11 cellular contexts compared by ENCODE assay signal in genomic region chr2:11456251-11456650, GRCh38.
"Had no signal": no experiment of that assay in that cellular context is flagged by ENCODE, and none has a peak within 500 bp of the region (broad histone marks: within the 10 kb centered on the region; RNA-seq: fewer than 3 reads in every experiment).

No MANE protein-coding gene starts in this region.

- ATAC-seq: activated CD8-positive, alpha-beta memory T cell treated with anti-CD3 and anti-CD28 coated beads, Interleukin-2, amount 10 ng/mL, durations not matched to agents 7 days and 5 days; activated T-cell treated with anti-CD3 and anti-CD28 coated beads, Interleukin-2, amount 50 U/mL, for 4 hours; upper lobe of right lung had no signal

- H3K27me3 ChIP-seq: cardiac muscle cell, upper lobe of right lung had no signal

- H3K27ac Mint-ChIP-seq: activated B cell treated with CpG ODN at 0.5 μM for 24 hours; activated CD4-positive, alpha-beta T cell treated with anti-CD3 and anti-CD28 coated beads, Interleukin-2, amount 10 ng/mL, durations not matched to agents 7 days and 5 days; nephron had no signal

- DNase-seq: activated B cell treated with CpG ODN at 0.5 μM for 24 hours; activated CD4-positive, alpha-beta T cell treated with anti-CD3 and anti-CD28 coated beads, Interleukin-2, amount 10 ng/mL, durations not matched to agents 7 days and 5 days; activated CD8-positive, alpha-beta memory T cell treated with anti-CD3 and anti-CD28 coated beads, Interleukin-2, amount 10 ng/mL, durations not matched to agents 7 days and 5 days; activated gamma-delta T cell treated with Interleukin-2 at 50 U/mL for 16 hours; activated T-cell treated with anti-CD3 and anti-CD28 coated beads, Interleukin-2, amount 50 U/mL, for 4 hours; foreskin melanocyte; stimulated activated CD4-positive, alpha-beta T cell treated with anti-CD3 and anti-CD28 coated beads, Interleukin-2, amount 100 ng/mL, for 48 hours; stimulated activated naive CD4-positive, alpha-beta T cell treated with Interleukin-2 at 50 U/mL for 16 hours; upper lobe of right lung had no signal

- H3K9me3 Mint-ChIP-seq: activated B cell treated with CpG ODN at 0.5 μM for 24 hours; activated CD4-positive, alpha-beta T cell treated with anti-CD3 and anti-CD28 coated beads, Interleukin-2, amount 10 ng/mL, durations not matched to agents 7 days and 5 days; activated T-cell treated with anti-CD3 and anti-CD28 coated beads, Interleukin-2, amount 50 U/mL, for 4 hours; nephron had no signal

- H3K4me1 Mint-ChIP-seq: activated B cell treated with CpG ODN at 0.5 μM for 24 hours had no signal

- H3K4me3 Mint-ChIP-seq: activated B cell treated with CpG ODN at 0.5 μM for 24 hours; activated CD4-positive, alpha-beta T cell treated with anti-CD3 and anti-CD28 coated beads, Interleukin-2, amount 10 ng/mL, durations not matched to agents 7 days and 5 days; activated CD8-positive, alpha-beta memory T cell treated with anti-CD3 and anti-CD28 coated beads, Interleukin-2, amount 10 ng/mL, durations not matched to agents 7 days and 5 days; activated T-cell treated with anti-CD3 and anti-CD28 coated beads, Interleukin-2, amount 50 U/mL, for 4 hours; nephron had no signal

- H3K27ac ChIP-seq: cardiac muscle cell, upper lobe of right lung had no signal

- H3K9me3 ChIP-seq: upper lobe of right lung had no signal

- H3K27me3 Mint-ChIP-seq: activated B cell treated with CpG ODN at 0.5 μM for 24 hours; activated CD4-positive, alpha-beta T cell treated with anti-CD3 and anti-CD28 coated beads, Interleukin-2, amount 10 ng/mL, durations not matched to agents 7 days and 5 days; activated CD8-positive, alpha-beta memory T cell treated with anti-CD3 and anti-CD28 coated beads, Interleukin-2, amount 10 ng/mL, durations not matched to agents 7 days and 5 days had no signal
